ENCODE assay signal across 1 cellular context in genomic region chr3:78668302-78668701, GRCh38.
TF ChIP-seq lines count a peak whose summit lies in the region.

No MANE protein-coding gene starts in this region.

TF ChIP-seq in HepG2, 621 proteins besides CTCF, POLR2A, EP300 and RAD21 (continued from another document and continues in another):
- TF ChIP-seq SOX13 (IDR thresholded peaks at IDR 0.05), result no peak
- TF ChIP-seq SOX13 (CRISPR knock-in tag; conservative IDR thresholded peaks at IDR 0.05 in 1 of 2, IDR thresholded peaks at IDR 0.05 in 1 of 2), result peak in 1 of 2 experiments; percentile 74; a peak in 2 of 4 replicates
- no peak for TF ChIP-seq CBX5 (CRISPR knock-in tag; IDR thresholded peaks at IDR 0.05; ENCODE audit: borderline replicate concordance)
- TF ChIP-seq, protein P1, sequence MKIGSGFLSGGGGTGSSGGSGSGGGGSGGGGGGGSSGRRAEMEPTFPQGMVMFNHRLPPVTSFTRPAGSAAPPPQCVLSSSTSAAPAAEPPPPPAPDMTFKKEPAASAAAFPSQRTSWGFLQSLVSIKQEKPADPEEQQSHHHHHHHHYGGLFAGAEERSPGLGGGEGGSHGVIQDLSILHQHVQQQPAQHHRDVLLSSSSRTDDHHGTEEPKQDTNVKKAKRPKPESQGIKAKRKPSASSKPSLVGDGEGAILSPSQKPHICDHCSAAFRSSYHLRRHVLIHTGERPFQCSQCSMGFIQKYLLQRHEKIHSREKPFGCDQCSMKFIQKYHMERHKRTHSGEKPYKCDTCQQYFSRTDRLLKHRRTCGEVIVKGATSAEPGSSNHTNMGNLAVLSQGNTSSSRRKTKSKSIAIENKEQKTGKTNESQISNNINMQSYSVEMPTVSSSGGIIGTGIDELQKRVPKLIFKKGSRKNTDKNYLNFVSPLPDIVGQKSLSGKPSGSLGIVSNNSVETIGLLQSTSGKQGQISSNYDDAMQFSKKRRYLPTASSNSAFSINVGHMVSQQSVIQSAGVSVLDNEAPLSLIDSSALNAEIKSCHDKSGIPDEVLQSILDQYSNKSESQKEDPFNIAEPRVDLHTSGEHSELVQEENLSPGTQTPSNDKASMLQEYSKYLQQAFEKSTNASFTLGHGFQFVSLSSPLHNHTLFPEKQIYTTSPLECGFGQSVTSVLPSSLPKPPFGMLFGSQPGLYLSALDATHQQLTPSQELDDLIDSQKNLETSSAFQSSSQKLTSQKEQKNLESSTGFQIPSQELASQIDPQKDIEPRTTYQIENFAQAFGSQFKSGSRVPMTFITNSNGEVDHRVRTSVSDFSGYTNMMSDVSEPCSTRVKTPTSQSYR (CRISPR knock-in tag; IDR thresholded peaks at IDR 0.05; ENCODE audit: borderline replicate concordance), result peak; percentile 25; the same call in 1 of the 2 replicates
- TF ChIP-seq NFE2L2 (IDR thresholded peaks at IDR 0.05; ENCODE audit: low read length), result no peak
- TF ChIP-seq, protein P2, sequence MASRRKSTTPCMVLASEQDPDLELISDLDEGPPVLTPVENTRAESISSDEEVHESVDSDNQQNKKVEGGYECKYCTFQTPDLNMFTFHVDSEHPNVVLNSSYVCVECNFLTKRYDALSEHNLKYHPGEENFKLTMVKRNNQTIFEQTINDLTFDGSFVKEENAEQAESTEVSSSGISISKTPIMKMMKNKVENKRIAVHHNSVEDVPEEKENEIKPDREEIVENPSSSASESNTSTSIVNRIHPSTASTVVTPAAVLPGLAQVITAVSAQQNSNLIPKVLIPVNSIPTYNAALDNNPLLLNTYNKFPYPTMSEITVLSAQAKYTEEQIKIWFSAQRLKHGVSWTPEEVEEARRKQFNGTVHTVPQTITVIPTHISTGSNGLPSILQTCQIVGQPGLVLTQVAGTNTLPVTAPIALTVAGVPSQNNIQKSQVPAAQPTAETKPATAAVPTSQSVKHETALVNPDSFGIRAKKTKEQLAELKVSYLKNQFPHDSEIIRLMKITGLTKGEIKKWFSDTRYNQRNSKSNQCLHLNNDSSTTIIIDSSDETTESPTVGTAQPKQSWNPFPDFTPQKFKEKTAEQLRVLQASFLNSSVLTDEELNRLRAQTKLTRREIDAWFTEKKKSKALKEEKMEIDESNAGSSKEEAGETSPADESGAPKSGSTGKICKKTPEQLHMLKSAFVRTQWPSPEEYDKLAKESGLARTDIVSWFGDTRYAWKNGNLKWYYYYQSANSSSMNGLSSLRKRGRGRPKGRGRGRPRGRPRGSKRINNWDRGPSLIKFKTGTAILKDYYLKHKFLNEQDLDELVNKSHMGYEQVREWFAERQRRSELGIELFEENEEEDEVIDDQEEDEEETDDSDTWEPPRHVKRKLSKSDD (CRISPR knock-in tag; IDR thresholded peaks at IDR 0.05; ENCODE audit: low read depth), result no peak
- TF ChIP-seq ZNF619 (CRISPR knock-in tag; IDR thresholded peaks at IDR 0.05), result no peak
- no peak for TF ChIP-seq ZNF777 (CRISPR knock-in tag; IDR thresholded peaks at IDR 0.05)
- TF ChIP-seq, protein P3, sequence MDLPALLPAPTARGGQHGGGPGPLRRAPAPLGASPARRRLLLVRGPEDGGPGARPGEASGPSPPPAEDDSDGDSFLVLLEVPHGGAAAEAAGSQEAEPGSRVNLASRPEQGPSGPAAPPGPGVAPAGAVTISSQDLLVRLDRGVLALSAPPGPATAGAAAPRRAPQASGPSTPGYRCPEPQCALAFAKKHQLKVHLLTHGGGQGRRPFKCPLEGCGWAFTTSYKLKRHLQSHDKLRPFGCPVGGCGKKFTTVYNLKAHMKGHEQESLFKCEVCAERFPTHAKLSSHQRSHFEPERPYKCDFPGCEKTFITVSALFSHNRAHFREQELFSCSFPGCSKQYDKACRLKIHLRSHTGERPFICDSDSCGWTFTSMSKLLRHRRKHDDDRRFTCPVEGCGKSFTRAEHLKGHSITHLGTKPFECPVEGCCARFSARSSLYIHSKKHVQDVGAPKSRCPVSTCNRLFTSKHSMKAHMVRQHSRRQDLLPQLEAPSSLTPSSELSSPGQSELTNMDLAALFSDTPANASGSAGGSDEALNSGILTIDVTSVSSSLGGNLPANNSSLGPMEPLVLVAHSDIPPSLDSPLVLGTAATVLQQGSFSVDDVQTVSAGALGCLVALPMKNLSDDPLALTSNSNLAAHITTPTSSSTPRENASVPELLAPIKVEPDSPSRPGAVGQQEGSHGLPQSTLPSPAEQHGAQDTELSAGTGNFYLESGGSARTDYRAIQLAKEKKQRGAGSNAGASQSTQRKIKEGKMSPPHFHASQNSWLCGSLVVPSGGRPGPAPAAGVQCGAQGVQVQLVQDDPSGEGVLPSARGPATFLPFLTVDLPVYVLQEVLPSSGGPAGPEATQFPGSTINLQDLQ (CRISPR knock-in tag; IDR thresholded peaks at IDR 0.05), result no peak
- TF ChIP-seq GTF2F1 (IDR thresholded peaks at IDR 0.05; ENCODE audit: low read length), result no peak
- TF ChIP-seq ZBTB40 (IDR thresholded peaks at IDR 0.05), result no peak
- TF ChIP-seq ZBTB40 (CRISPR knock-in tag; IDR thresholded peaks at IDR 0.05), result no peak
- TF ChIP-seq, protein P4, sequence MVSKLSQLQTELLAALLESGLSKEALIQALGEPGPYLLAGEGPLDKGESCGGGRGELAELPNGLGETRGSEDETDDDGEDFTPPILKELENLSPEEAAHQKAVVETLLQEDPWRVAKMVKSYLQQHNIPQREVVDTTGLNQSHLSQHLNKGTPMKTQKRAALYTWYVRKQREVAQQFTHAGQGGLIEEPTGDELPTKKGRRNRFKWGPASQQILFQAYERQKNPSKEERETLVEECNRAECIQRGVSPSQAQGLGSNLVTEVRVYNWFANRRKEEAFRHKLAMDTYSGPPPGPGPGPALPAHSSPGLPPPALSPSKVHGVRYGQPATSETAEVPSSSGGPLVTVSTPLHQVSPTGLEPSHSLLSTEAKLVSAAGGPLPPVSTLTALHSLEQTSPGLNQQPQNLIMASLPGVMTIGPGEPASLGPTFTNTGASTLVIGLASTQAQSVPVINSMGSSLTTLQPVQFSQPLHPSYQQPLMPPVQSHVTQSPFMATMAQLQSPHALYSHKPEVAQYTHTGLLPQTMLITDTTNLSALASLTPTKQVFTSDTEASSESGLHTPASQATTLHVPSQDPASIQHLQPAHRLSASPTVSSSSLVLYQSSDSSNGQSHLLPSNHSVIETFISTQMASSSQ (IDR thresholded peaks at IDR 0.05; ENCODE audit: low read depth), result 0 out of 2 replicates have a peak, but pooled peaks have one; percentile 19
- TF ChIP-seq, protein P4 (CRISPR knock-in tag; IDR thresholded peaks at IDR 0.05; ENCODE audit: borderline replicate concordance), result no peak
- peak; percentile 55; the same call in 1 of the 2 replicates for TF ChIP-seq NR2C2 (CRISPR knock-in tag; IDR thresholded peaks at IDR 0.05; ENCODE audit: borderline replicate concordance)
- TF ChIP-seq, protein P5, sequence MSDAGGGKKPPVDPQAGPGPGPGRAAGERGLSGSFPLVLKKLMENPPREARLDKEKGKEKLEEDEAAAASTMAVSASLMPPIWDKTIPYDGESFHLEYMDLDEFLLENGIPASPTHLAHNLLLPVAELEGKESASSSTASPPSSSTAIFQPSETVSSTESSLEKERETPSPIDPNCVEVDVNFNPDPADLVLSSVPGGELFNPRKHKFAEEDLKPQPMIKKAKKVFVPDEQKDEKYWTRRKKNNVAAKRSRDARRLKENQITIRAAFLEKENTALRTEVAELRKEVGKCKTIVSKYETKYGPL (CRISPR knock-in tag; IDR thresholded peaks at IDR 0.05), result no peak
- no peak for TF ChIP-seq ZNF160 (CRISPR knock-in tag; IDR thresholded peaks at IDR 0.05)
- TF ChIP-seq ZNF782 (CRISPR knock-in tag; IDR thresholded peaks at IDR 0.05; ENCODE audit: borderline replicate concordance), result no peak
- no peak for TF ChIP-seq ZC3H13 (CRISPR knock-in tag; IDR thresholded peaks at IDR 0.05)
- no peak for TF ChIP-seq ZNF839 (CRISPR knock-in tag; IDR thresholded peaks at IDR 0.05; ENCODE audit: borderline replicate concordance)
- TF ChIP-seq ZBTB44 (CRISPR knock-in tag; IDR thresholded peaks at IDR 0.05), result no peak
- no peak for TF ChIP-seq MLLT10 (CRISPR knock-in tag; IDR thresholded peaks at IDR 0.05)
- peak; percentile 87 for TF ChIP-seq RARA (CRISPR knock-in tag; IDR thresholded peaks at IDR 0.05)
- TF ChIP-seq ZNF709 (CRISPR knock-in tag; IDR thresholded peaks at IDR 0.05), result no peak
- TF ChIP-seq ZZZ3 (CRISPR knock-in tag; IDR thresholded peaks at IDR 0.05; ENCODE audit: borderline replicate concordance), result no peak
- no peak for TF ChIP-seq ZNF280B (CRISPR knock-in tag; IDR thresholded peaks at IDR 0.05; ENCODE audit: borderline replicate concordance)
- TF ChIP-seq FOXA1 (IDR thresholded peaks at IDR 0.05), result 0 out of 2 replicates have a peak, but pooled peaks have one; percentile 10
- peak; percentile 81 for TF ChIP-seq FOXA1 (CRISPR knock-in tag; IDR thresholded peaks at IDR 0.05)
- TF ChIP-seq FOXJ3 (CRISPR knock-in tag; IDR thresholded peaks at IDR 0.05; ENCODE audit: borderline replicate concordance), result peak; percentile 63; the same call in 1 of the 2 replicates
